8 cellular contexts compared by ENCODE assay signal in the genomic region with DNA sequence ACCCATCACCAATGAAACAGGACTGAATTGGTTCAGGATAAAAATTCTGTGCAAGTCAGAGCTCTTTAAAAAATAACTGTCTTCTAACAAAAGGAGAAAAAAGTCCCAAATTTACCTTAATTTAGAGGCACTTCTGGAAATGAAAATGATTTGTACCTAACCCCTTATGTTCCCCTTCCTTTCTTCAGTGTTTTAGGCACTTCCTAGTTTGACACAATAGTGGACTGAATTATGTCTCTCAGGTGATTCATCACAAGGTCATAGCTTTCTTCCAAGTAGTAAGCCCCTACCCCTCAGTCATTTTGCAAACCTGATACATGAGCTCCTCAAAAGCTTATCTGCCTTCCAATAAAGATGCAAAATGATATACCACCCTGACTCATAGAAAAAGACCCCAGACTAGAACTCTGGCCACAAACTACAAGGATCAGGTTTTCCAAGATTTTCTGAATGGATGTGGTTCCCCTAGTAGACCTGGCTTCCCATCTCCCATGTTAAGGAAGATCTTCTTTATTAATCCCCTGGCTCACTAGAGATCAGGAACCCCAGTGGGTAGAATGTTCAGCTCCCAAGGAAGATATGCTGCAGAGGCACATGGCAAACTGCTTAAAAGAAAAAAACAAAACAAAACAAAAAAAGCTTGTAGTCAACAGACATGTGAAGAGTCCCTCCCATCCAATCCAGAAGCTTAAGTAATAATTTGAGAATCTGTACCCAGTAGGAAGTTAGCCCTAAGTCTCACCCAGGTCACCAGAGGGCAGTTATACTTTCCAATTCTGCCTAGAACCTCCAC. TPM values are rescaled to one million over a fixed set of nuclear protein-coding genes. Genes with fewer than 3 reads are reported as not detected.
DNase-seq lines count a peak whose midpoint lies in the region; ATAC-seq and TF ChIP-seq lines count a peak whose summit lies in the region.

No MANE protein-coding gene starts in this region.

- no peak for ATAC-seq in gastrocnemius medialis
- ATAC-seq in HG03045 (IDR thresholded peaks at IDR 0.05; ENCODE audit: unreplicated experiment), result no peak

- TF ChIP-seq CTCF in SK-N-SH (IDR thresholded peaks at IDR 0.05) (no peak), esophagus squamous epithelium (IDR thresholded peaks at IDR 0.05) (no peak), gastrocnemius medialis (IDR thresholded peaks at IDR 0.05 in 4 of 5, conservative IDR thresholded peaks at IDR 0.05 in 1 of 5) (no peak)

- intact Hi-C loops in esophagus squamous epithelium (cut with DNase I) (no loop called here), gastrocnemius medialis (cut with DNase I; ENCODE audit: low total_unique reads) (loop anchor here (5.0 to 10.0 kb wide), 4 partner anchors 71 to 1211 kb away; a partner anchor contains a TSS)

- H3K9me2 ChIP-seq in SK-N-SH, result no peaks in the 10 kb centered on the region

- H3K4me1 ChIP-seq in SK-N-SH (ENCODE audit: control insufficient read depth in 1 of 2, insufficient read depth in 2 of 2, low read depth in 1 of 2, low read length in 1 of 2) (peaks cover 24 to 26% of the 10 kb centered on the region in 2 experiments), esophagus squamous epithelium (peaks cover 3 to 66% (median 24%) of the 10 kb centered on the region in 3 donors), gastrocnemius medialis (peaks cover 42 to 50% of the 10 kb centered on the region in 2 donors)

- H2AFZ ChIP-seq in SK-N-SH (ENCODE audit: low read depth), result no peak overlapping the region

- H3K27me3 ChIP-seq in SK-N-SH (ENCODE audit: insufficient read depth), result no peaks in the 10 kb centered on the region
- no peaks in the 10 kb centered on the region for H3K27me3 ChIP-seq in esophagus squamous epithelium
- H3K27me3 ChIP-seq in gastrocnemius medialis, result no peaks in the 10 kb centered on the region

- H3K79me2 ChIP-seq in SK-N-SH (ENCODE audit: insufficient read depth), result peaks cover 74% of the 10 kb centered on the region

- peak overlapping the region; percentile 96 to 98 for H3K27ac ChIP-seq in SK-N-SH (ENCODE audit: low read depth in 2 of 2, low read length in 1 of 2)
- peak overlapping the region; percentile 45 to 98 (median 96) for H3K27ac ChIP-seq in esophagus squamous epithelium
- H3K27ac ChIP-seq in gastrocnemius medialis, result peak overlapping the region; percentile 95 to 99 (median 98)

- TF ChIP-seq POLR2A in esophagus squamous epithelium (IDR thresholded peaks at IDR 0.05), result peak in 1 of 4 donors; percentile 11
- TF ChIP-seq POLR2A in gastrocnemius medialis (IDR thresholded peaks at IDR 0.05), result no peak

- in situ Hi-C loops in gastrocnemius medialis (cut with MboI; ENCODE audit: low sequenced_read_pairs in 4 of 4), result loop anchor here in 1 of 4 donors (25.0 kb wide), 1 partner anchor 1574 kb away; a partner anchor contains a TSS

- H3F3A ChIP-seq in SK-N-SH (replicated peaks; ENCODE audit: insufficient read depth), result peaks cover 48% of the 10 kb centered on the region

- peak overlapping the region; percentile 99; the same call in 1 of the 2 replicates for H3K9ac ChIP-seq in SK-N-SH

- peak; percentile 50 for DNase-seq in HCEC 1CT
- DNase-seq in SK-N-SH, result no peak
- DNase-seq in esophagus squamous epithelium (lab: John Stamatoyannopoulos, UW), result no peak
- DNase-seq in gastrocnemius medialis, result no peak
- no peak for DNase-seq in middle frontal gyrus (ENCODE audit: extremely low spot score, low spot score)
- no peak for DNase-seq in NCI-H128 (lab: John Stamatoyannopoulos, UW; ENCODE audit: unreplicated experiment)
- no peak for DNase-seq in NCI-H1436 treated with DMSO at 0.1 percent for 48 hours (lab: John Stamatoyannopoulos, UW)

- no peaks in the 10 kb centered on the region for H3K9me3 ChIP-seq in SK-N-SH
- H3K9me3 ChIP-seq in esophagus squamous epithelium, result no peaks in the 10 kb centered on the region
- H3K9me3 ChIP-seq in gastrocnemius medialis, result no peaks in the 10 kb centered on the region

- TF ChIP-seq RAD21 in SK-N-SH (IDR thresholded peaks at IDR 0.05; ENCODE audit: low read length), result no peak

- peaks cover 16% of the 10 kb centered on the region for H4K20me1 ChIP-seq in SK-N-SH (ENCODE audit: insufficient read depth)

- H3K4me3 ChIP-seq in SK-N-SH (ENCODE audit: low read depth in 2 of 2, low read length in 1 of 2), result peak overlapping the region; percentile 56 to 78; a peak in 2 of 4 replicates
- H3K4me3 ChIP-seq in esophagus squamous epithelium, result peak overlapping the region in 2 of 4 donors; percentile 61 to 92
- H3K4me3 ChIP-seq in gastrocnemius medialis, result peak overlapping the region; percentile 48 to 89 (median 78)

- peak overlapping the region; percentile 85 for H3K4me2 ChIP-seq in SK-N-SH

- no peak for TF ChIP-seq EP300 in SK-N-SH (IDR thresholded peaks at IDR 0.05; ENCODE audit: borderline replicate concordance in 1 of 2, low read depth in 1 of 2, low read length in 1 of 2)

- peaks cover 38 to 49% of the 10 kb centered on the region in 2 experiments for H3K36me3 ChIP-seq in SK-N-SH (replicated peaks in 1 of 2; ENCODE audit: control insufficient read depth in 1 of 2, insufficient read depth in 2 of 2, low read length in 1 of 2)
- peaks cover 0 to 33% (median 10%) of the 10 kb centered on the region in 3 donors for H3K36me3 ChIP-seq in esophagus squamous epithelium
- H3K36me3 ChIP-seq in gastrocnemius medialis, result peaks cover 3 to 28% of the 10 kb centered on the region in 2 donors

- POLR2A ChIA-PET in SK-N-SH (lab: Yijun Ruan, JAX), result interaction anchor here (0.5 to 4.7 kb wide), 10 partner anchors 10 to 1095 kb away, joined by 3 to 32 read pairs (median 6); a partner anchor contains a TSS

- CTCF ChIA-PET in SK-N-SH (lab: Yijun Ruan, JAX), result interaction anchor here (0.7 to 3.8 kb wide), 14 partner anchors 10 to 163 kb away, joined by 3 to 33 read pairs (median 4); a partner anchor contains a TSS

TF ChIP-seq in SK-N-SH, 30 proteins besides CTCF, POLR2A, EP300 and RAD21:
- TF ChIP-seq FOSL2 (IDR thresholded peaks at IDR 0.05; ENCODE audit: borderline replicate concordance, low read depth) (peak; percentile 24; the same call in 1 of the 2 replicates), TCF12 (IDR thresholded peaks at IDR 0.05) (no peak), NRF1 (IDR thresholded peaks at IDR 0.05; ENCODE audit: low read depth, low read length) (no peak), SIN3A (IDR thresholded peaks at IDR 0.05; ENCODE audit: borderline replicate concordance, low read depth, low read length) (no peak), JUND (IDR thresholded peaks at IDR 0.05) (peak; percentile 40; the same call in 1 of the 2 replicates), CHD2 (IDR thresholded peaks at IDR 0.05; ENCODE audit: low read length, partially characterized antibody) (no peak)
- TF ChIP-seq, protein P1, sequence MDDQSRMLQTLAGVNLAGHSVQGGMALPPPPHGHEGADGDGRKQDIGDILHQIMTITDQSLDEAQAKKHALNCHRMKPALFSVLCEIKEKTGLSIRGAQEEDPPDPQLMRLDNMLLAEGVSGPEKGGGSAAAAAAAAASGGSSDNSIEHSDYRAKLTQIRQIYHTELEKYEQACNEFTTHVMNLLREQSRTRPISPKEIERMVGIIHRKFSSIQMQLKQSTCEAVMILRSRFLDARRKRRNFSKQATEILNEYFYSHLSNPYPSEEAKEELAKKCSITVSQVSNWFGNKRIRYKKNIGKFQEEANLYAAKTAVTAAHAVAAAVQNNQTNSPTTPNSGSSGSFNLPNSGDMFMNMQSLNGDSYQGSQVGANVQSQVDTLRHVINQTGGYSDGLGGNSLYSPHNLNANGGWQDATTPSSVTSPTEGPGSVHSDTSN (IDR thresholded peaks at IDR 0.05), result peak; percentile 41

RNA-seq across cellular contexts. Expression of a gene that starts 3.6 kb away (rescaled TPM):
- polyA plus RNA-seq in SK-N-SH (2012; rRNA removed), result 16.8 and 22.1 TPM in 2 replicates
- 11.9 and 13.4 TPM in 2 replicates for polyA plus RNA-seq in SK-N-SH (2012; cell fraction: cytosol; rRNA removed)
- 36.9 and 46.7 TPM in 2 replicates for polyA plus RNA-seq in SK-N-SH (2012; cell fraction: nucleus; rRNA removed)
- total RNA-seq in esophagus squamous epithelium (10 to 100 TPM; 24.2 to 32.6 (median 25.9) TPM), gastrocnemius medialis (10 to 100 TPM; 24.1 to 31.5 (median 27.0) TPM)

RNA-seq across cellular contexts. Expression of a gene that starts 4.2 kb away (rescaled TPM):
- polyA plus RNA-seq in SK-N-SH (2012; rRNA removed), result 45.2 and 51.1 TPM in 2 replicates
- 40.9 and 47.8 TPM in 2 replicates for polyA plus RNA-seq in SK-N-SH (2012; cell fraction: cytosol; rRNA removed)
- 14.5 and 18.0 TPM in 2 replicates for polyA plus RNA-seq in SK-N-SH (2012; cell fraction: nucleus; rRNA removed)
- total RNA-seq in esophagus squamous epithelium, result 10 to 100 TPM; 31.0 to 56.3 (median 40.6) TPM
- 100 to 1,000 TPM; 155 to 211 (median 167) TPM for total RNA-seq in gastrocnemius medialis

RNA-seq across cellular contexts. Expression of a gene that starts 13.2 kb away (rescaled TPM):
- 35.4 and 36.2 TPM in 2 replicates for polyA plus RNA-seq in SK-N-SH (2012; rRNA removed)
- 27.5 TPM in 2 replicates for polyA plus RNA-seq in SK-N-SH (2012; cell fraction: cytosol; rRNA removed)
- 170 and 237 TPM in 2 replicates for polyA plus RNA-seq in SK-N-SH (2012; cell fraction: nucleus; rRNA removed)
- total RNA-seq in esophagus squamous epithelium (1 to 10 TPM; 5.0 to 6.7 (median 6.3) TPM), gastrocnemius medialis (1 to 10 TPM in 2 of 4 donors, under 1 TPM in 2; 0.73 to 7.8 (median 1.7) TPM)

RNA-seq across cellular contexts. Expression of a gene that starts 33.5 kb away (rescaled TPM):
- 11.7 and 14.3 TPM in 2 replicates for polyA plus RNA-seq in SK-N-SH (2012; rRNA removed)
- 8.6 and 11.0 TPM in 2 replicates for polyA plus RNA-seq in SK-N-SH (2012; cell fraction: cytosol; rRNA removed)
- 58.1 and 80.2 TPM in 2 replicates for polyA plus RNA-seq in SK-N-SH (2012; cell fraction: nucleus; rRNA removed)
- total RNA-seq in esophagus squamous epithelium (10 to 100 TPM in 3 of 4 donors, 1 to 10 TPM in 1; 8.3 to 17.5 (median 12.7) TPM), gastrocnemius medialis (10 to 100 TPM; 11.2 to 24.9 (median 19.8) TPM)

RNA-seq across cellular contexts. Expression of a gene that starts 42.2 kb away (rescaled TPM):
- 42.5 and 53.4 TPM in 2 replicates for polyA plus RNA-seq in SK-N-SH (2012; rRNA removed)
- 38.9 and 40.2 TPM in 2 replicates for polyA plus RNA-seq in SK-N-SH (2012; cell fraction: cytosol; rRNA removed)
- 62.5 and 80.8 TPM in 2 replicates for polyA plus RNA-seq in SK-N-SH (2012; cell fraction: nucleus; rRNA removed)
- total RNA-seq in esophagus squamous epithelium (10 to 100 TPM; 31.0 to 42.3 (median 36.0) TPM), gastrocnemius medialis (100 to 1,000 TPM in 3 of 4 donors, 10 to 100 TPM in 1; 55.8 to 122 (median 111) TPM)
